1 cellular context compared by ENCODE assay signal in genomic region chr1:182589931-182590330, GRCh38.
TF ChIP-seq lines count a peak whose summit lies in the region.

No MANE protein-coding gene starts in this region.

TF ChIP-seq in HepG2, 621 proteins besides CTCF, POLR2A, EP300 and RAD21:
- TF ChIP-seq TAF1 (CRISPR knock-in tag; IDR thresholded peaks at IDR 0.05): no peak
- TF ChIP-seq ZNF180 (CRISPR knock-in tag; IDR thresholded peaks at IDR 0.05; ENCODE audit: borderline replicate concordance, low read depth): no peak
- TF ChIP-seq ZNF776 (CRISPR knock-in tag; IDR thresholded peaks at IDR 0.05): no peak
- no peak for TF ChIP-seq ZFP62 (CRISPR knock-in tag; IDR thresholded peaks at IDR 0.05)
- TF ChIP-seq CCAR2 (optimal IDR thresholded peaks at IDR 0.05; ENCODE audit: low read depth, low read length): no peak
- TF ChIP-seq MNT (IDR thresholded peaks at IDR 0.05): no peak
- TF ChIP-seq ETV5 (CRISPR knock-in tag; IDR thresholded peaks at IDR 0.05; ENCODE audit: borderline replicate concordance): no peak
- TF ChIP-seq SMYD3 (CRISPR knock-in tag; IDR thresholded peaks at IDR 0.05): no peak
- no peak for TF ChIP-seq GTF3A (CRISPR knock-in tag; conservative IDR thresholded peaks at IDR 0.05)
- TF ChIP-seq HNRNPUL1 (IDR thresholded peaks at IDR 0.05; ENCODE audit: low read depth, low read length): no peak
- TF ChIP-seq ZNF674 (CRISPR knock-in tag; IDR thresholded peaks at IDR 0.05; ENCODE audit: low read depth): no peak
- TF ChIP-seq FOXP1 (IDR thresholded peaks at IDR 0.05): no peak
- no peak for TF ChIP-seq FOXP1 (CRISPR knock-in tag; IDR thresholded peaks at IDR 0.05)
- TF ChIP-seq E2F1 (CRISPR knock-in tag; IDR thresholded peaks at IDR 0.05): no peak
- TF ChIP-seq ATAD3A (CRISPR knock-in tag; IDR thresholded peaks at IDR 0.05): no peak
- no peak for TF ChIP-seq ZNF468 (CRISPR knock-in tag; IDR thresholded peaks at IDR 0.05)
- no peak for TF ChIP-seq GRHL1 (CRISPR knock-in tag; conservative IDR thresholded peaks at IDR 0.05)
- no peak for TF ChIP-seq FOXJ3 (CRISPR knock-in tag; IDR thresholded peaks at IDR 0.05; ENCODE audit: borderline replicate concordance)
- TF ChIP-seq ZNF335 (CRISPR knock-in tag; IDR thresholded peaks at IDR 0.05): no peak
- no peak for TF ChIP-seq TFE3 (CRISPR knock-in tag; IDR thresholded peaks at IDR 0.05)
- TF ChIP-seq SMAD9 (CRISPR knock-in tag; IDR thresholded peaks at IDR 0.05): no peak
TF ChIP-seq in HepG2: peak in this region for 0.
